In the genomic region with DNA sequence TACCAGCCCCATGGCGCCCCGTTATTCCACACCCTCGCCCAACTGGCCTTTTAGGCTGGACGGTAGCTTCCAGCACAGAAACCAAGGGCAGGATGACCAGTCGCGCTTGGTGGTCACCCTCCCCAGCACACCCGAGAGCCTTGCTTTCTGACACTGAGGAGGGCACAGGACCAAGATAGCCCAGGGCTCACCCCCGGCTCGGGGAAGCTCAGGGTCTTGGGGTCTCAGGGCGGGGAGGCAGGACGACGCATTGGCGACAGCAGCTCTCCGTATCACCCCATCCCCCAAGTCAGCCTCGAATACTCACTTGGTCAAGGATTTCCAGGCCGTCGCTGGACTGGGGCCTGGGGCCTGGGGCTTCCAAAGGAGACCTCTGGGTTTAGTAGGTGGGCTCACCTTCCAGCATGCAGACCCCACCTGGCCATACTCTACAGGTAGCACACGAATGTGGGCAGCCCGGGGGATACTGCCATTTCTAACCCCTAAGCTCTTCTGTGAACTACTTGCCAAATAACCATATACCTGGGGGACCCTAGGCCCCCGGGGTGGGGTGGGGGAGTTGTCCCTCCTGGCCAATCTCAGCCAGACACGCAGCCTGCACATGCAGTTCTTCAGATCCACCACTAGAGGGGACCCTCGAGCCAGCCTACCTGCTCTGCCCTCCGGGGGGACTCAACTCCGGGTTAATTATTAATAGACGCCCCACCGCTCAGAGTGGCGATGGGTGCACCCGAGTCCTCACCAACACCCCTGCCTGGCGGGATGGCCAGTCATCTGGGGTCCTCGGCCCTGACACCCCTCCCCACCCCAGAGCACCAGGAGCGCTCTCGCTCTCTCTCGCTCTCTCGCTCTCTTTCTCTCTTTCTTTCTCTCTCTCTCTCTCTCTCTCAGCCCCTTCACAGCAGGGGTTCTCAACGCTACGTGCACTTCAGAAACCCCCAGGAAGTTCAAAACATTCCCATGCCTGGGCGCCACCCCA, we compare ENCODE assay signal across 1 cellular context.
TF ChIP-seq lines count a peak whose summit lies in the region.

No MANE protein-coding gene starts in this region.

TF ChIP-seq in GM23338, 12 proteins besides CTCF, POLR2A, EP300 and RAD21:
- TF ChIP-seq, protein P1, sequence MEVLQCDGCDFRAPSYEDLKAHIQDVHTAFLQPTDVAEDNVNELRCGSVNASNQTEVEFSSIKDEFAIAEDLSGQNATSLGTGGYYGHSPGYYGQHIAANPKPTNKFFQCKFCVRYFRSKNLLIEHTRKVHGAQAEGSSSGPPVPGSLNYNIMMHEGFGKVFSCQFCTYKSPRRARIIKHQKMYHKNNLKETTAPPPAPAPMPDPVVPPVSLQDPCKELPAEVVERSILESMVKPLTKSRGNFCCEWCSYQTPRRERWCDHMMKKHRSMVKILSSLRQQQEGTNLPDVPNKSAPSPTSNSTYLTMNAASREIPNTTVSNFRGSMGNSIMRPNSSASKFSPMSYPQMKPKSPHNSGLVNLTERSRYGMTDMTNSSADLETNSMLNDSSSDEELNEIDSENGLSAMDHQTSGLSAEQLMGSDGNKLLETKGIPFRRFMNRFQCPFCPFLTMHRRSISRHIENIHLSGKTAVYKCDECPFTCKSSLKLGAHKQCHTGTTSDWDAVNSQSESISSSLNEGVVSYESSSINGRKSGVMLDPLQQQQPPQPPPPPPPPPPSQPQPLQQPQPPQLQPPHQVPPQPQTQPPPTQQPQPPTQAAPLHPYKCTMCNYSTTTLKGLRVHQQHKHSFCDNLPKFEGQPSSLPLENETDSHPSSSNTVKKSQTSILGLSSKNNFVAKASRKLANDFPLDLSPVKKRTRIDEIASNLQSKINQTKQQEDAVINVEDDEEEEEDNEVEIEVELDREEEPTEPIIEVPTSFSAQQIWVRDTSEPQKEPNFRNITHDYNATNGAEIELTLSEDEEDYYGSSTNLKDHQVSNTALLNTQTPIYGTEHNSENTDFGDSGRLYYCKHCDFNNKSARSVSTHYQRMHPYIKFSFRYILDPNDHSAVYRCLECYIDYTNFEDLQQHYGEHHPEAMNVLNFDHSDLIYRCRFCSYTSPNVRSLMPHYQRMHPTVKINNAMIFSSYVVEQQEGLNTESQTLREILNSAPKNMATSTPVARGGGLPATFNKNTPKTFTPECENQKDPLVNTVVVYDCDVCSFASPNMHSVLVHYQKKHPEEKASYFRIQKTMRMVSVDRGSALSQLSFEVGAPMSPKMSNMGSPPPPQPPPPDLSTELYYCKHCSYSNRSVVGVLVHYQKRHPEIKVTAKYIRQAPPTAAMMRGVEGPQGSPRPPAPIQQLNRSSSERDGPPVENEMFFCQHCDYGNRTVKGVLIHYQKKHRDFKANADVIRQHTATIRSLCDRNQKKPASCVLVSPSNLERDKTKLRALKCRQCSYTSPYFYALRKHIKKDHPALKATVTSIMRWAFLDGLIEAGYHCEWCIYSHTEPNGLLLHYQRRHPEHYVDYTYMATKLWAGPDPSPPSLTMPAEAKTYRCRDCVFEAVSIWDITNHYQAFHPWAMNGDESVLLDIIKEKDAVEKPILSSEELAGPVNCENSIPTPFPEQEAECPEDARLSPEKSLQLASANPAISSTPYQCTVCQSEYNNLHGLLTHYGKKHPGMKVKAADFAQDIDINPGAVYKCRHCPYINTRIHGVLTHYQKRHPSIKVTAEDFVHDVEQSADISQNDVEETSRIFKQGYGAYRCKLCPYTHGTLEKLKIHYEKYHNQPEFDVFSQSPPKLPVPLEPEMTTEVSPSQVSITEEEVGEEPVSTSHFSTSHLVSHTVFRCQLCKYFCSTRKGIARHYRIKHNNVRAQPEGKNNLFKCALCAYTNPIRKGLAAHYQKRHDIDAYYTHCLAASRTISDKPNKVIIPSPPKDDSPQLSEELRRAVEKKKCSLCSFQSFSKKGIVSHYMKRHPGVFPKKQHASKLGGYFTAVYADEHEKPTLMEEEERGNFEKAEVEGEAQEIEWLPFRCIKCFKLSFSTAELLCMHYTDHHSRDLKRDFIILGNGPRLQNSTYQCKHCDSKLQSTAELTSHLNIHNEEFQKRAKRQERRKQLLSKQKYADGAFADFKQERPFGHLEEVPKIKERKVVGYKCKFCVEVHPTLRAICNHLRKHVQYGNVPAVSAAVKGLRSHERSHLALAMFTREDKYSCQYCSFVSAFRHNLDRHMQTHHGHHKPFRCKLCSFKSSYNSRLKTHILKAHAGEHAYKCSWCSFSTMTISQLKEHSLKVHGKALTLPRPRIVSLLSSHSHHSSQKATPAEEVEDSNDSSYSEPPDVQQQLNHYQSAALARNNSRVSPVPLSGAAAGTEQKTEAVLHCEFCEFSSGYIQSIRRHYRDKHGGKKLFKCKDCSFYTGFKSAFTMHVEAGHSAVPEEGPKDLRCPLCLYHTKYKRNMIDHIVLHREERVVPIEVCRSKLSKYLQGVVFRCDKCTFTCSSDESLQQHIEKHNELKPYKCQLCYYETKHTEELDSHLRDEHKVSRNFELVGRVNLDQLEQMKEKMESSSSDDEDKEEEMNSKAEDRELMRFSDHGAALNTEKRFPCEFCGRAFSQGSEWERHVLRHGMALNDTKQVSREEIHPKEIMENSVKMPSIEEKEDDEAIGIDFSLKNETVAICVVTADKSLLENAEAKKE (CRISPR knock-in tag; IDR thresholded peaks at IDR 0.05): no peak
- TF ChIP-seq CREB1 (CRISPR knock-in tag; IDR thresholded peaks at IDR 0.05; ENCODE audit: low read depth): 0 out of 2 replicates have a peak, but pooled peaks have one; percentile 23
